Comparison of ENCODE assay signal across 13 cellular contexts in genomic region chr2:39093208-39093898, GRCh38. TPM values are rescaled to one million over a fixed set of nuclear protein-coding genes. Genes with fewer than 3 reads are reported as not detected.
DNase-seq lines count a peak whose midpoint lies in the region; ATAC-seq, FAIRE-seq and TF ChIP-seq lines count a peak whose summit lies in the region.
"Had no signal": no experiment of that assay in that cellular context is flagged by ENCODE, and none has a peak within 500 bp of the region (broad histone marks: within the 10 kb centered on the region; RNA-seq: fewer than 3 reads in every experiment).

No MANE protein-coding gene starts in this region.

- TF ChIP-seq EP300 in suprapubic skin (IDR thresholded peaks at IDR 0.05) (no peak), transverse colon (IDR thresholded peaks at IDR 0.05; ENCODE audit: low read depth) (no peak)

- no peak overlapping the region for H2AFZ ChIP-seq in Loucy (ENCODE audit: low read length)

- intact Hi-C loops in left cardiac atrium (cut with DNase I) (no loop called here), transverse colon (cut with DNase I; ENCODE audit: low total_unique reads) (no loop called here)

- no peak overlapping the region for H3K27ac ChIP-seq in suprapubic skin
- no peak overlapping the region for H3K27ac ChIP-seq in transverse colon
- H3K27ac ChIP-seq: ascending aorta, upper lobe of right lung had no signal

- H3F3A ChIP-seq in Loucy (ENCODE audit: low read depth): no peaks in the 10 kb centered on the region

- H3K9me3 ChIP-seq in Loucy (ENCODE audit: insufficient read depth, low read depth, low read length) (no peaks in the 10 kb centered on the region), suprapubic skin (no peaks in the 10 kb centered on the region), transverse colon (no peaks in the 10 kb centered on the region)
- H3K9me3 ChIP-seq: ascending aorta, upper lobe of right lung had no signal

- ATAC-seq in GM21515 (IDR thresholded peaks at IDR 0.05; ENCODE audit: unreplicated experiment): peak; percentile 34
- no peak for ATAC-seq in naive thymus-derived CD8-positive, alpha-beta T cell
- no peak for ATAC-seq in left cardiac atrium
- ATAC-seq: upper lobe of right lung had no signal

- in situ Hi-C loops in transverse colon (cut with MboI; ENCODE audit: low pct_ligation_motif_present in 1 of 4, low pct_unique_long_range_greater_than_20kb in 1 of 4, low sequenced_read_pairs in 3 of 4): no loop called here

- peaks cover 94% of the 10 kb centered on the region for H3K79me2 ChIP-seq in Loucy (ENCODE audit: insufficient read depth, low read length)

- H3K4me3 Mint-ChIP-seq in naive thymus-derived CD8-positive, alpha-beta T cell: no peak overlapping the region
- H3K4me3 Mint-ChIP-seq: endodermal cell had no signal

- H3K4me3 ChIP-seq in Loucy (ENCODE audit: low read length, poor library complexity, severe bottlenecking) (no peak overlapping the region), suprapubic skin (no peak overlapping the region), transverse colon (no peak overlapping the region)
- H3K4me3 ChIP-seq: ascending aorta, upper lobe of right lung had no signal

- no peaks in the 10 kb centered on the region for H3K27me3 Mint-ChIP-seq in naive thymus-derived CD8-positive, alpha-beta T cell

- DNase-seq in GM12892 (ENCODE audit: insufficient read length) (no peak), iPS-NIHi7 (ENCODE audit: extremely low spot score) (peak; percentile 16), suprapubic skin (ENCODE audit: low spot score in 2 of 2) (no peak), left cardiac atrium (no peak), transverse colon (no peak)
- no peak for DNase-seq in naive thymus-derived CD8-positive, alpha-beta T cell
- DNase-seq: endodermal cell, NCI-H524 treated with DMSO at 0.1 percent for 48 hours, retina, upper lobe of right lung had no signal

- peaks cover 27% of the 10 kb centered on the region for H4K20me1 ChIP-seq in Loucy (ENCODE audit: insufficient read depth, low read length, poor library complexity, severe bottlenecking)

- H3K27me3 ChIP-seq in Loucy (ENCODE audit: insufficient read depth, low read length, poor library complexity, severe bottlenecking) (no peaks in the 10 kb centered on the region), suprapubic skin (no peaks in the 10 kb centered on the region), transverse colon (no peaks in the 10 kb centered on the region)
- H3K27me3 ChIP-seq: ascending aorta, upper lobe of right lung had no signal

- H3K9me3 Mint-ChIP-seq in naive thymus-derived CD8-positive, alpha-beta T cell: no peaks in the 10 kb centered on the region
- H3K9me3 Mint-ChIP-seq: endodermal cell had no signal

- peak overlapping the region; percentile 2 for H3K4me2 ChIP-seq in Loucy (ENCODE audit: low read depth, low read length, poor library complexity, severe bottlenecking)

- H3K9ac ChIP-seq in Loucy (ENCODE audit: low read depth, low read length, poor library complexity, severe bottlenecking): no peak overlapping the region

- H3K9me2 ChIP-seq in Loucy (replicated peaks; ENCODE audit: low read depth, low read length): no peaks in the 10 kb centered on the region

- TF ChIP-seq CTCF in Loucy (conservative IDR thresholded peaks at IDR 0.05; ENCODE audit: low read length) (no peak), suprapubic skin (IDR thresholded peaks at IDR 0.05) (no peak), transverse colon (IDR thresholded peaks at IDR 0.05) (no peak)

- peaks cover 24 to 66% (median 43%) of the 10 kb centered on the region in 4 donors for H3K4me1 Mint-ChIP-seq in naive thymus-derived CD8-positive, alpha-beta T cell

- 64% methylated on average over 3 of the region's 3 CpGs for WGBS in suprapubic skin
- 40 to 55% methylated on average over 3 of the region's 3 CpGs for WGBS in transverse colon (ENCODE audit: low coverage in 1 of 2), 2 donors

- H3K36me3 ChIP-seq in Loucy (ENCODE audit: insufficient read depth, low read length): no peaks in the 10 kb centered on the region
- H3K36me3 ChIP-seq in suprapubic skin: peaks cover 4% of the 10 kb centered on the region
- H3K36me3 ChIP-seq in transverse colon: no peaks in the 10 kb centered on the region
- H3K36me3 ChIP-seq: ascending aorta, upper lobe of right lung had no signal

- peak; percentile 58 for FAIRE-seq in GM12892 (lab: Jason Lieb, UNC)

- TF ChIP-seq POLR2A in GM12892 (IDR thresholded peaks at IDR 0.05; ENCODE audit: low read depth, low read length): no peak
- no peak for TF ChIP-seq POLR2A in suprapubic skin (IDR thresholded peaks at IDR 0.05)
- TF ChIP-seq POLR2A in transverse colon (IDR thresholded peaks at IDR 0.05): no peak

- H3K27ac Mint-ChIP-seq in naive thymus-derived CD8-positive, alpha-beta T cell: peak overlapping the region in 5 of 10 donors; percentile 23 to 53 (median 30)
- H3K27ac Mint-ChIP-seq: endodermal cell had no signal

- H3K36me3 Mint-ChIP-seq in naive thymus-derived CD8-positive, alpha-beta T cell: peaks cover 2 to 23% (median 15%) of the 10 kb centered on the region in 3 donors

- H3K4me1 ChIP-seq in Loucy (ENCODE audit: insufficient read depth, low read length, poor library complexity, severe bottlenecking) (peaks cover 10% of the 10 kb centered on the region), suprapubic skin (peaks cover 21% of the 10 kb centered on the region), transverse colon (peaks cover 3 to 45% (median 22%) of the 10 kb centered on the region in 4 donors)

- POLR2A ChIA-PET in naive thymus-derived CD8-positive, alpha-beta T cell (lab: Charles Lee): no interaction called here

RNA-seq across cellular contexts. Expression of gene SOS1, which starts 27.5 kb away (rescaled TPM):
- 10.5 TPM for polyA plus RNA-seq in GM12892 (2012; ENCODE audit: missing spikeins)
- 10 to 100 TPM; 42.9 to 51.6 TPM for total RNA-seq in naive thymus-derived CD8-positive, alpha-beta T cell
- polyA plus RNA-seq in naive thymus-derived CD8-positive, alpha-beta T cell: 10 to 100 TPM; 10.6 to 13.7 (median 11.7) TPM
- total RNA-seq in suprapubic skin (10 to 100 TPM; 18.3 to 38.3 (median 27.7) TPM), left cardiac atrium (10 to 100 TPM; 20.8 to 26.9 TPM), transverse colon (10 to 100 TPM; 13.9 to 43.8 (median 23.0) TPM)
